8 cellular contexts compared by ENCODE assay signal in genomic region chr12:92928431-92928961, GRCh38. TPM values are rescaled to one million over a fixed set of nuclear protein-coding genes. Genes with fewer than 3 reads are reported as not detected.
DNase-seq lines count a peak whose midpoint lies in the region; ATAC-seq, FAIRE-seq and TF ChIP-seq lines count a peak whose summit lies in the region.

No MANE protein-coding gene starts in this region.

- peak overlapping the region; percentile 75 for H2AFZ ChIP-seq in SU-DHL-6 (ENCODE audit: low read depth, low read length, severe bottlenecking)

- H3K4me2 ChIP-seq in SU-DHL-6 (ENCODE audit: low read depth, low read length, poor library complexity, severe bottlenecking): peak overlapping the region; percentile 88

- H3K9me3 ChIP-seq in SU-DHL-6 (ENCODE audit: insufficient read depth, low read length): no peaks in the 10 kb centered on the region
- H3K9me3 ChIP-seq in iPS-18c (ENCODE audit: control insufficient read depth, insufficient read depth, low read length): no peaks in the 10 kb centered on the region
- no peaks in the 10 kb centered on the region for H3K9me3 ChIP-seq in small intestine (ENCODE audit: control insufficient read depth, low read depth)

- TF ChIP-seq CTCF in SU-DHL-6 (IDR thresholded peaks at IDR 0.05; ENCODE audit: insufficient read depth, low read length, poor library complexity, severe bottlenecking): no peak

- H3K4me1 ChIP-seq in small intestine (ENCODE audit: control insufficient read depth in 2 of 2, insufficient read depth in 1 of 2, low read depth in 1 of 2, low read length in 1 of 2): peaks cover 4 to 6% of the 10 kb centered on the region in 2 donors

- peak overlapping the region; percentile 91 for H3K9ac ChIP-seq in SU-DHL-6 (ENCODE audit: low read length)

- H3K4me3 ChIP-seq in SU-DHL-6 (ENCODE audit: insufficient read depth, low read length, poor library complexity, severe bottlenecking): peak overlapping the region; percentile 83
- peak overlapping the region; percentile 70 for H3K4me3 ChIP-seq in iPS-18c (ENCODE audit: insufficient read depth, low read depth, low read length)
- peak overlapping the region; percentile 69 to 98 for H3K4me3 ChIP-seq in small intestine (ENCODE audit: low read depth in 1 of 2, low read length in 2 of 2)

- 0 to 1% (median 0%) methylated on average over 33 to 49 of the region's 49 CpGs for WGBS in small intestine, 3 donors

- H3K27me3 ChIP-seq in SU-DHL-6 (ENCODE audit: low read length) (no peaks in the 10 kb centered on the region), small intestine (ENCODE audit: control insufficient read depth in 2 of 2, insufficient read depth in 2 of 2, low read length in 2 of 2) (no peaks in the 10 kb centered on the region)

- H4K20me1 ChIP-seq in SU-DHL-6 (ENCODE audit: low read depth, low read length): peaks cover 3% of the 10 kb centered on the region; the same call in 1 of the 2 replicates

- DNase-seq in anterior cingulate cortex (lab: John Stamatoyannopoulos, UW) (peak in 36 of 58 donors; percentile 9 to 69 (median 40)), small intestine (peak; percentile 37), H54 (ENCODE audit: insufficient read length, low spot score) (no peak), pons (ENCODE audit: low spot score) (no peak)

- FAIRE-seq in small intestine (lab: Jason Lieb, UNC) (no peak), H54 (lab: Jason Lieb, UNC) (no peak)

- no peaks in the 10 kb centered on the region for H3K36me3 ChIP-seq in SU-DHL-6 (ENCODE audit: low read length)
- no peaks in the 10 kb centered on the region for H3K36me3 ChIP-seq in small intestine (ENCODE audit: control insufficient read depth in 2 of 2, insufficient read depth in 2 of 2, low read length in 2 of 2)

- H3F3A ChIP-seq in SU-DHL-6 (ENCODE audit: insufficient read depth): peaks cover 18% of the 10 kb centered on the region; the same call in 1 of the 2 replicates

- H3K9me2 ChIP-seq in SU-DHL-6 (replicated peaks; ENCODE audit: insufficient read depth, low read length): no peaks in the 10 kb centered on the region

- no peak; the same call in 1 of the 2 replicates for TF ChIP-seq POLR2A in H54 (IDR thresholded peaks at IDR 0.05; ENCODE audit: low read depth, low read length)

- H3K27ac ChIP-seq in SU-DHL-6 (ENCODE audit: low read depth, low read length) (peak overlapping the region; percentile 85), small intestine (ENCODE audit: low read depth in 1 of 2, low read length in 1 of 2) (peak overlapping the region; percentile 88 to 99)

- peaks cover 51% of the 10 kb centered on the region for H3K79me2 ChIP-seq in SU-DHL-6 (ENCODE audit: insufficient read depth, low read length)

- ATAC-seq in GM18867 (IDR thresholded peaks at IDR 0.05; ENCODE audit: unreplicated experiment): peak; percentile 15
- peak; percentile 30 for ATAC-seq in HG03025 (IDR thresholded peaks at IDR 0.05; ENCODE audit: low FRiP score, unreplicated experiment)

RNA-seq across cellular contexts. Expression of gene EEA1, which starts 0.6 kb away (rescaled TPM):
- 1 to 10 TPM; 3.0 to 4.0 (median 3.4) TPM for polyA plus RNA-seq in small intestine

Comparison
In these comparisons a context has a peak if more than half of its experiments do, and no peak if none do; other contexts are left out.
1. DNase-seq: peak in anterior cingulate cortex (36 of 58) and small intestine (single experiment); none in H54 (single experiment) and pons (single experiment).
2. Peak in every context shown above with its lines, with median percentiles within 50 percentile points of each other: H3K4me3 ChIP-seq.